Comparison of ENCODE assay signal across 26 cellular contexts in the genomic region with DNA sequence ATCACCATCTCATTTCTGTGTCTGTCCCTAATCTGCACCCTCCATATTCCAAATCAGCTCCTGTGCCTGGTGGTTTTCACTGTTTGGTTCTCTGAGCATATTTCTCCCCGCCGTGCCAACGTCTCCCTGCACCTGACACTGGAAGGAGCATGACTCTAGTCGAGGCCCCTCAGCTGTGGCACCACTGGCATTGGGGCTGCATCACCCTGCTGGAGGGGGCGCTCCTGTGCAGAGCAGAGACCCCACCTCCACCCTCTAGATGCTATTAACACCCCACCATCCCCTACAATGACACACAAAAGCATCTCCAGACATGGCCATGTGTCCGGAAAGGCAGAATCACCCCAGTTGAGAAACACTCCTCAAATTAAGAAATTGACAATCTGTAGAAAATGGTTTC. TPM values are rescaled to one million over a fixed set of nuclear protein-coding genes. Genes with fewer than 3 reads are reported as not detected.
DNase-seq lines count a peak whose midpoint lies in the region; ATAC-seq and TF ChIP-seq lines count a peak whose summit lies in the region.
"Had no signal": no experiment of that assay in that cellular context is flagged by ENCODE, and none has a peak within 500 bp of the region (broad histone marks: within the 10 kb centered on the region; RNA-seq: fewer than 3 reads in every experiment).

No MANE protein-coding gene starts in this region.

- no peaks in the 10 kb centered on the region for H3K36me3 ChIP-seq in A673 (ENCODE audit: insufficient read depth, low read length, poor library complexity, severe bottlenecking)

- no peaks in the 10 kb centered on the region for H3K27me3 ChIP-seq in A673 (replicated peaks; ENCODE audit: insufficient read depth, low read depth, low read length, poor library complexity)

- no TSS peak for BruUV-seq in A673 (replicated peaks; lab: Mats Ljungman, UMichigan)

- ATAC-seq in WTC11, result peak; percentile 76
- no peak for ATAC-seq in HG02870 (IDR thresholded peaks at IDR 0.05; ENCODE audit: unreplicated experiment)
- ATAC-seq: HepG2 had no signal

- no peak overlapping the region for H3K27ac ChIP-seq in A673 (ENCODE audit: low read depth, low read length, poor library complexity, severe bottlenecking)
- H3K27ac ChIP-seq: 22Rv1; BLaER1 treated with 17β-estradiol and CSF1 and Interleukin-3, amounts not matched to agents 10 nM and 100 nM; HL-60; RWPE1; SK-N-MC had no signal

- H3K9me3 ChIP-seq in A673 (ENCODE audit: low read depth, low read length, poor library complexity, severe bottlenecking), result no peaks in the 10 kb centered on the region
- H3K9me3 ChIP-seq: BLaER1 treated with 17β-estradiol and CSF1 and Interleukin-3, amounts not matched to agents 10 nM and 100 nM; Caco-2 had no signal

- H3K36me3 Mint-ChIP-seq in WTC11 (no peaks in the 10 kb centered on the region), glutamatergic neuron (ENCODE audit: unreplicated experiment) (peaks cover 16% of the 10 kb centered on the region)

- peaks cover 4% of the 10 kb centered on the region for H3K27me3 Mint-ChIP-seq in WTC11 (ENCODE audit: low read depth)
- peaks cover 2% of the 10 kb centered on the region for H3K27me3 Mint-ChIP-seq in glutamatergic neuron (ENCODE audit: unreplicated experiment)

- H3K9me3 Mint-ChIP-seq in WTC11 (no peaks in the 10 kb centered on the region), glutamatergic neuron (ENCODE audit: unreplicated experiment) (peaks cover 2% of the 10 kb centered on the region)
- H3K9me3 Mint-ChIP-seq: CD4-positive, alpha-beta memory T cell had no signal

- TF ChIP-seq CTCF in A673 (conservative IDR thresholded peaks at IDR 0.05; ENCODE audit: low read depth, low read length), result 0 out of 2 replicates have a peak, but pooled peaks have one; percentile 22
- peak; percentile 6 for TF ChIP-seq CTCF in NB4 (IDR thresholded peaks at IDR 0.05; ENCODE audit: low read depth, low read length)
- TF ChIP-seq CTCF in WTC11 (IDR thresholded peaks at IDR 0.05), result no peak
- TF ChIP-seq CTCF in glutamatergic neuron (IDR thresholded peaks at IDR 0.05; ENCODE audit: partially characterized antibody, unreplicated experiment), result no peak

- H3K4me3 Mint-ChIP-seq in WTC11, result no peak overlapping the region
- H3K4me3 Mint-ChIP-seq in glutamatergic neuron (ENCODE audit: unreplicated experiment), result no peak overlapping the region
- H3K4me3 Mint-ChIP-seq: CD4-positive, alpha-beta memory T cell had no signal

- POLR2A ChIA-PET in A673 (lab: Charles Lee; ENCODE audit: low non-redundant PET) (no interaction called here), WTC11 (lab: Charles Lee) (no interaction called here)

- H3K4me3 ChIP-seq in A673 (ENCODE audit: low read depth, low read length, poor library complexity, severe bottlenecking), result no peak overlapping the region
- no peak overlapping the region for H3K4me3 ChIP-seq in NB4 (ENCODE audit: low read depth, low read length)
- H3K4me3 ChIP-seq: BLaER1 treated with 17β-estradiol and CSF1 and Interleukin-3, amounts not matched to agents 10 nM and 100 nM; SK-N-MC had no signal

- no peak for DNase-seq in A673 (ENCODE audit: low spot score)
- DNase-seq in NB4 (ENCODE audit: low read depth), result no peak
- DNase-seq in WTC11 (ENCODE audit: low spot score), result peak; percentile 55
- DNase-seq in iPS-NIHi7 (ENCODE audit: extremely low spot score), result peak; percentile 53
- DNase-seq in NCI-H2029 (lab: John Stamatoyannopoulos, UW), result no peak
- no peak for DNase-seq in glutamatergic neuron
- no peak for DNase-seq in NCI-H187 treated with DMSO at 0.1 percent for 48 hours (lab: John Stamatoyannopoulos, UW)
- DNase-seq: Caco-2; CD4-positive, alpha-beta memory T cell; GOT3; KBM-7; NCI-H1092 treated with DMSO at 0.1 percent for 48 hours; NCI-H1436 treated with DMSO at 0.1 percent for 48 hours; NCI-H2081 treated with DMSO at 0.1 percent for 48 hours; NCI-H2171 treated with DMSO at 0.1 percent for 48 hours; NCI-H524 treated with DMSO at 0.1 percent for 48 hours; SHP77 treated with DMSO at 0.1 percent for 48 hours had no signal

- CTCF ChIA-PET in A673 (lab: Charles Lee), result no interaction called here
- CTCF ChIA-PET in WTC11 (lab: Charles Lee), result interaction anchor here (1.0 to 2.4 kb wide), 5 partner anchors 10 to 147 kb away, joined by 3 to 7 read pairs (median 5); no protein-coding TSS in a partner anchor

- no peak overlapping the region for H3K27ac Mint-ChIP-seq in WTC11
- H3K27ac Mint-ChIP-seq in glutamatergic neuron (ENCODE audit: unreplicated experiment), result no peak overlapping the region

- TF ChIP-seq POLR2A in NB4 (IDR thresholded peaks at IDR 0.05; ENCODE audit: extremely low read depth, insufficient read length), result no peak

- intact Hi-C loops in A673 (cut with micrococcal nuclease; ENCODE audit: unreplicated experiment), result no loop called here

- H3K4me1 Mint-ChIP-seq in WTC11, result peaks cover 2% of the 10 kb centered on the region; the same call in 1 of the 2 replicates
- no peaks in the 10 kb centered on the region for H3K4me1 Mint-ChIP-seq in glutamatergic neuron (ENCODE audit: low read depth, unreplicated experiment)

- no peaks in the 10 kb centered on the region for H3K4me1 ChIP-seq in A673 (ENCODE audit: insufficient read depth, low read length, poor library complexity, severe bottlenecking)
- H3K4me1 ChIP-seq: Caco-2 had no signal

TF ChIP-seq in WTC11, 78 proteins besides CTCF, POLR2A, EP300 and RAD21:
- TF ChIP-seq MYBL2 (CRISPR knock-in tag; IDR thresholded peaks at IDR 0.05), result no peak
- no peak for TF ChIP-seq SOX15 (CRISPR knock-in tag; IDR thresholded peaks at IDR 0.05)
TF ChIP-seq in WTC11: peak in this region for 0.

RNA-seq across cellular contexts. Expression of gene ZSCAN5C, which starts 20.8 kb away (rescaled TPM):
- total RNA-seq in A673 (2021) (not detected in 2 replicates), WTC11 (2021) (not detected in 3 replicates), glutamatergic neuron (ENCODE audit: unreplicated experiment) (0.32 TPM)
- total RNA-seq: Caco-2; CD4-positive, alpha-beta memory T cell; Daoy; HepG2; HT-29 had no signal

RNA-seq across cellular contexts. Expression of gene ZSCAN5B, which starts 25.3 kb away (rescaled TPM):
- total RNA-seq in A673 (2021), result not detected in 2 replicates
- total RNA-seq in WTC11 (2021), result not detected in 3 replicates
- not detected for total RNA-seq in glutamatergic neuron (ENCODE audit: unreplicated experiment)
- total RNA-seq: Caco-2; CD4-positive, alpha-beta memory T cell; Daoy; HepG2; HT-29 had no signal

RNA-seq across cellular contexts. Expression of gene GALP, which starts 47.1 kb away (rescaled TPM):
- not detected in 2 replicates for total RNA-seq in A673 (2021)
- total RNA-seq in WTC11 (2021), result not detected in 3 replicates
- not detected for total RNA-seq in glutamatergic neuron (ENCODE audit: unreplicated experiment)
- total RNA-seq: Caco-2; CD4-positive, alpha-beta memory T cell; Daoy; HepG2; HT-29 had no signal

RNA-seq across cellular contexts. Expression of gene EDDM13, which starts 49.6 kb away (rescaled TPM):
- total RNA-seq in A673 (2021), result not detected in 2 replicates
- not detected in 3 replicates for total RNA-seq in WTC11 (2021)
- not detected for total RNA-seq in glutamatergic neuron (ENCODE audit: unreplicated experiment)
- total RNA-seq: Caco-2; CD4-positive, alpha-beta memory T cell; Daoy; HepG2; HT-29 had no signal

Comparison
In these comparisons a context has a peak if more than half of its experiments do, and no peak if none do; other contexts are left out.
1. DNase-seq: peak in WTC11 (single experiment) and iPS-NIHi7 (single experiment); none in A673 (single experiment), NB4 (single experiment), NCI-H2029 (single experiment), glutamatergic neuron (single experiment) and NCI-H187 treated with DMSO at 0.1 percent for 48 hours (single experiment).
2. CTCF ChIP-seq: peak in A673 (single experiment) and NB4 (single experiment); none in WTC11 (single experiment) and glutamatergic neuron (single experiment).